In genomic region chr1:150720098-150720497, GRCh38 we compare ENCODE assay signal across 31 cellular contexts. TPM values are rescaled to one million over a fixed set of nuclear protein-coding genes. Genes with fewer than 3 reads are reported as not detected.
"Had no signal": no experiment of that assay in that cellular context is flagged by ENCODE, and none has a peak within 500 bp of the region (broad histone marks: within the 10 kb centered on the region; RNA-seq: fewer than 3 reads in every experiment).

No MANE protein-coding gene starts in this region.

- DNase-seq: Kasumi-1, MG63, NCI-H1092, NCI-H1105, NCI-H1417 treated with DMSO at 0.1 percent for 48 hours, NCI-H1436 treated with DMSO at 0.1 percent for 48 hours, NCI-H1694 treated with DMSO at 0.1 percent for 48 hours, NCI-H187 treated with DMSO at 0.1 percent for 48 hours, NCI-H2029, NCI-H2081, NCI-H2171 treated with DMSO at 0.1 percent for 48 hours, NCI-H226, NCI-H446 treated with DMSO at 0.1 percent for 48 hours, NCI-H510A, NCI-H524, NCI-H526, NCI-H69, NCI-H748 treated with DMSO at 0.1 percent for 48 hours, NCI-H82, PC-9, SHP77, SIG-M5, SJCRH30, T-cell had no signal

- H3K4me1 ChIP-seq: SJCRH30 had no signal

- H3K4me3 Mint-ChIP-seq: T-cell had no signal

- H3K36me3 Mint-ChIP-seq: T-cell had no signal

- H3K27me3 ChIP-seq: SJCRH30 had no signal

- H2AFZ ChIP-seq: PC-9 had no signal

- ATAC-seq: Panc1, Right ventricle myocardium inferior, SK-N-SH treated with all-trans-retinoic acid at 6 μM for 48 hours, T-cell had no signal

- H3K27me3 Mint-ChIP-seq: T-cell had no signal

- H3K4me3 ChIP-seq: MG63, PC-9, SJCRH30, SK-N-MC had no signal

- H3K27ac Mint-ChIP-seq: T-cell had no signal

- H3K4me1 Mint-ChIP-seq: T-cell had no signal

- H3K9me3 ChIP-seq: MG63, SJCRH30 had no signal

- H3K27ac ChIP-seq: PC-9, RWPE1, SJCRH30, SK-N-MC had no signal

- H3K36me3 ChIP-seq: MG63, SJCRH30 had no signal

- H3K4me2 ChIP-seq: PC-9 had no signal

RNA-seq across cellular contexts. Expression of gene HORMAD1, which starts 0.6 kb away (rescaled TPM):
- total RNA-seq: M059J, PC-9, Right ventricle myocardium inferior, RPMI7951 had no signal
